In genomic region chr6:16146527-16146955, GRCh38 we compare ENCODE assay signal across 18 cellular contexts. TPM values are rescaled to one million over a fixed set of nuclear protein-coding genes. Genes with fewer than 3 reads are reported as not detected.
DNase-seq lines count a peak whose midpoint lies in the region; ATAC-seq, FAIRE-seq and TF ChIP-seq lines count a peak whose summit lies in the region.
"Had no signal": no experiment of that assay in that cellular context is flagged by ENCODE, and none has a peak within 500 bp of the region (broad histone marks: within the 10 kb centered on the region; RNA-seq: fewer than 3 reads in every experiment).

No MANE protein-coding gene starts in this region.

- H2AFZ ChIP-seq in K562 (ENCODE audit: low read depth, low read length) = no peak overlapping the region

- 70% methylated on average over 8 of the region's 8 CpGs for WGBS in K562 (ENCODE audit: insufficient coverage, low coverage, missing lambda C conversion rate)

- DNase-seq in Daoy (ENCODE audit: low read depth) (peak; percentile 77), NCI-H1694 treated with DMSO at 0.1 percent for 48 hours (lab: John Stamatoyannopoulos, UW) (peak; percentile 93), K562 (ENCODE audit: extremely low read depth in 1 of 4, low spot score in 3 of 4) (no peak), osteocyte (ENCODE audit: extremely low spot score, unreplicated experiment) (peak; percentile 89), EL (no peak), C1 segment of cervical spinal cord (lab: John Stamatoyannopoulos, UW) (no peak), globus pallidus (ENCODE audit: low spot score) (no peak), NCI-H2107 (lab: John Stamatoyannopoulos, UW) (no peak)
- DNase-seq: activated CD4-positive, alpha-beta memory T cell treated with anti-CD3 and anti-CD28 coated beads, Interleukin-2, amount 10 ng/mL, durations not matched to agents 7 days and 5 days; BE2C; effector CD8-positive, alpha-beta T cell; GDM1; KBM-7; NCI-H524; nephron progenitor cell had no signal

- peaks cover 2% of the 10 kb centered on the region for H3K9me1 ChIP-seq in K562 (ENCODE audit: control insufficient read depth, insufficient read depth, low read length)

- peaks cover 33% of the 10 kb centered on the region for H4K20me1 ChIP-seq in K562 (replicated peaks; ENCODE audit: control insufficient read depth, insufficient read depth, low read length)

- no peak for TF ChIP-seq RAD21 in K562 (CRISPR knock-in tag; conservative IDR thresholded peaks at IDR 0.05 in 1 of 2, IDR thresholded peaks at IDR 0.05 in 1 of 2)

- in situ Hi-C loops in K562 (cut with MboI) = no loop called here

- H3K9me3 ChIP-seq in K562 (replicated peaks; ENCODE audit: control insufficient read depth, insufficient read depth, low read depth, low read length) = no peaks in the 10 kb centered on the region
- H3K9me3 ChIP-seq: BE2C had no signal

- H3K4me1 ChIP-seq in K562 (replicated peaks in 1 of 2; ENCODE audit: control insufficient read depth in 2 of 2, insufficient read depth in 2 of 2, low read length in 2 of 2) = peaks cover 0 to 3% of the 10 kb centered on the region in 2 experiments; a peak in 1 of 5 replicates
- H3K4me1 ChIP-seq: BE2C had no signal

- peak overlapping the region; percentile 92 for H3K27ac Mint-ChIP-seq in osteocyte (ENCODE audit: unreplicated experiment)
- H3K27ac Mint-ChIP-seq: activated CD4-positive, alpha-beta memory T cell treated with anti-CD3 and anti-CD28 coated beads, Interleukin-2, amount 10 ng/mL, durations not matched to agents 7 days and 5 days; activated T-helper 2 cell treated with anti-CD3 and anti-CD28 coated beads, Interferon-gamma antibody, Interleukin-2, Interleukin-4, amounts not matched to agents 10 μg/mL and 5 μg/mL and 100 μg/mL, durations not matched to agents 14 hours and 24 hours and 36 hours; nephron progenitor cell; stimulated activated naive CD8-positive, alpha-beta T cell treated with anti-CD3 and anti-CD28 coated beads, Interleukin-15, Interleukin-2, amounts not matched to agents 100 ng/mL and 50 ng/mL, for 24 hours had no signal

- no peak for ATAC-seq in K562

- no peak overlapping the region for H3K27ac ChIP-seq in K562 (ENCODE audit: extremely low read depth, low read depth, low read length)

- peaks cover 68% of the 10 kb centered on the region for H3K79me2 ChIP-seq in K562 (ENCODE audit: control insufficient read depth, insufficient read depth, low read length)

- peaks cover 98% of the 10 kb centered on the region for H3K36me3 ChIP-seq in K562 (ENCODE audit: control insufficient read depth, insufficient read depth, low read length)

- H3K27me3 ChIP-seq in K562 (ENCODE audit: control insufficient read depth in 2 of 2, insufficient read depth in 2 of 2, low read length in 2 of 2) = no peaks in the 10 kb centered on the region
- H3K27me3 ChIP-seq: BE2C had no signal

- CTCF ChIA-PET in K562 (lab: Yijun Ruan, JAX; ENCODE audit: low intra/inter-chr PET ratio) = no interaction called here

- peak overlapping the region; percentile 44 for H3K4me3 Mint-ChIP-seq in osteocyte (ENCODE audit: unreplicated experiment)
- H3K4me3 Mint-ChIP-seq: activated CD4-positive, alpha-beta memory T cell treated with anti-CD3 and anti-CD28 coated beads, Interleukin-2, amount 10 ng/mL, durations not matched to agents 7 days and 5 days; nephron progenitor cell; stimulated activated naive CD8-positive, alpha-beta T cell treated with anti-CD3 and anti-CD28 coated beads, Interleukin-15, Interleukin-2, amounts not matched to agents 100 ng/mL and 50 ng/mL, for 24 hours had no signal

- no peak for TF ChIP-seq POLR2A in K562 (conservative IDR thresholded peaks at IDR 0.05)

- H3K9me3 Mint-ChIP-seq in osteocyte (ENCODE audit: unreplicated experiment) = peaks cover 4% of the 10 kb centered on the region
- H3K9me3 Mint-ChIP-seq: activated CD4-positive, alpha-beta memory T cell treated with anti-CD3 and anti-CD28 coated beads, Interleukin-2, amount 10 ng/mL, durations not matched to agents 7 days and 5 days; activated T-helper 2 cell treated with anti-CD3 and anti-CD28 coated beads, Interferon-gamma antibody, Interleukin-2, Interleukin-4, amounts not matched to agents 10 μg/mL and 5 μg/mL and 100 μg/mL, durations not matched to agents 14 hours and 24 hours and 36 hours; nephron progenitor cell; stimulated activated naive CD8-positive, alpha-beta T cell treated with anti-CD3 and anti-CD28 coated beads, Interleukin-15, Interleukin-2, amounts not matched to agents 100 ng/mL and 50 ng/mL, for 24 hours had no signal

- POLR2A ChIA-PET in K562 (lab: Yijun Ruan, JAX) = interaction anchor here (0.6 to 16.6 kb wide), 12 partner anchors 10 to 1640 kb away, joined by 3 to 168 read pairs (median 6); partner anchors contain the start of gene MYLIP

- TF ChIP-seq EP300 in K562 (IDR thresholded peaks at IDR 0.05; ENCODE audit: low read length) = no peak

- H3K4me1 Mint-ChIP-seq in osteocyte (ENCODE audit: unreplicated experiment) = peaks cover 47% of the 10 kb centered on the region
- H3K4me1 Mint-ChIP-seq: activated CD4-positive, alpha-beta memory T cell treated with anti-CD3 and anti-CD28 coated beads, Interleukin-2, amount 10 ng/mL, durations not matched to agents 7 days and 5 days had no signal

- H3K9ac ChIP-seq in K562 (ENCODE audit: insufficient read depth in 1 of 2, low read depth in 2 of 2, low read length in 2 of 2) = no peak overlapping the region

- BruUV-seq in K562 (replicated peaks; lab: Mats Ljungman, UMichigan) = no TSS peak

- H3K27me3 Mint-ChIP-seq in osteocyte (ENCODE audit: unreplicated experiment) = no peaks in the 10 kb centered on the region
- H3K27me3 Mint-ChIP-seq: activated CD4-positive, alpha-beta memory T cell treated with anti-CD3 and anti-CD28 coated beads, Interleukin-2, amount 10 ng/mL, durations not matched to agents 7 days and 5 days; stimulated activated naive CD8-positive, alpha-beta T cell treated with anti-CD3 and anti-CD28 coated beads, Interleukin-15, Interleukin-2, amounts not matched to agents 100 ng/mL and 50 ng/mL, for 24 hours had no signal

- H3K4me3 ChIP-seq in K562 = no peak overlapping the region

- peaks cover 97% of the 10 kb centered on the region for H3K36me3 Mint-ChIP-seq in osteocyte (ENCODE audit: unreplicated experiment)

- no peak for FAIRE-seq in K562 (lab: Jason Lieb, UNC)
- FAIRE-seq: H1 had no signal

- intact Hi-C loops in K562 (cut with micrococcal nuclease) = no loop called here

- no peak overlapping the region for H3K4me2 ChIP-seq in K562 (ENCODE audit: insufficient read depth, low read length)

- TF ChIP-seq CTCF in K562 (IDR thresholded peaks at IDR 0.05 in 2 of 3, conservative IDR thresholded peaks at IDR 0.05 in 1 of 3; ENCODE audit: insufficient read depth in 2 of 3, low read depth in 1 of 3, low read length in 3 of 3) = no peak
- no peak for TF ChIP-seq CTCF in osteocyte (IDR thresholded peaks at IDR 0.05)

TF ChIP-seq in K562, 482 proteins besides CTCF, POLR2A, EP300 and RAD21:
- no peak for TF ChIP-seq MEIS2 (IDR thresholded peaks at IDR 0.05; ENCODE audit: partially characterized antibody)
- no peak for TF ChIP-seq PHB2 (IDR thresholded peaks at IDR 0.05; ENCODE audit: low read depth)
- no peak for TF ChIP-seq POLR2G (IDR thresholded peaks at IDR 0.05; ENCODE audit: low read depth, low read length)
- TF ChIP-seq PCBP2 (IDR thresholded peaks at IDR 0.05; ENCODE audit: low read depth, low read length, poor library complexity, severe bottlenecking) = no peak
- TF ChIP-seq, protein P1, sequence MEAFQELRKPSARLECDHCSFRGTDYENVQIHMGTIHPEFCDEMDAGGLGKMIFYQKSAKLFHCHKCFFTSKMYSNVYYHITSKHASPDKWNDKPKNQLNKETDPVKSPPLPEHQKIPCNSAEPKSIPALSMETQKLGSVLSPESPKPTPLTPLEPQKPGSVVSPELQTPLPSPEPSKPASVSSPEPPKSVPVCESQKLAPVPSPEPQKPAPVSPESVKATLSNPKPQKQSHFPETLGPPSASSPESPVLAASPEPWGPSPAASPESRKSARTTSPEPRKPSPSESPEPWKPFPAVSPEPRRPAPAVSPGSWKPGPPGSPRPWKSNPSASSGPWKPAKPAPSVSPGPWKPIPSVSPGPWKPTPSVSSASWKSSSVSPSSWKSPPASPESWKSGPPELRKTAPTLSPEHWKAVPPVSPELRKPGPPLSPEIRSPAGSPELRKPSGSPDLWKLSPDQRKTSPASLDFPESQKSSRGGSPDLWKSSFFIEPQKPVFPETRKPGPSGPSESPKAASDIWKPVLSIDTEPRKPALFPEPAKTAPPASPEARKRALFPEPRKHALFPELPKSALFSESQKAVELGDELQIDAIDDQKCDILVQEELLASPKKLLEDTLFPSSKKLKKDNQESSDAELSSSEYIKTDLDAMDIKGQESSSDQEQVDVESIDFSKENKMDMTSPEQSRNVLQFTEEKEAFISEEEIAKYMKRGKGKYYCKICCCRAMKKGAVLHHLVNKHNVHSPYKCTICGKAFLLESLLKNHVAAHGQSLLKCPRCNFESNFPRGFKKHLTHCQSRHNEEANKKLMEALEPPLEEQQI (IDR thresholded peaks at IDR 0.05) = no peak
- peak; percentile 25; the same call in 1 of the 2 replicates for TF ChIP-seq RBFOX2 (IDR thresholded peaks at IDR 0.05; ENCODE audit: low read depth, low read length)
- TF ChIP-seq NFIC (IDR thresholded peaks at IDR 0.05) = peak; percentile 25; the same call in 1 of the 2 replicates

RNA-seq across cellular contexts. Expression of gene MYLIP, which starts 17.7 kb away (rescaled TPM):
- 10.5 and 11.4 TPM in 2 replicates for total RNA-seq in Daoy (2014; rRNA removed; shearing (Covaris generic))
- 54.7 and 71.0 TPM in 2 replicates for total RNA-seq in K562 (2011; cell fraction: chromatin; rRNA removed; ENCODE audit: low replicate concordance)
- 35.4 TPM in 2 replicates for total RNA-seq in K562 (2011; cell fraction: nucleolus; rRNA removed)
- 46.5 and 66.0 TPM in 2 replicates for total RNA-seq in K562 (2011; cell fraction: nucleoplasm; rRNA removed)
- total RNA-seq in K562 (2014; rRNA removed) = 31.1 and 31.5 TPM in 2 replicates
- 27.2 and 29.2 TPM in 2 replicates for total RNA-seq in K562 (2014; rRNA removed; fragmentation: Illumina TruSeq; extraction: Trizol)
- total RNA-seq in K562 (2015; rRNA removed; fragmentation: Illumina TruSeq; extraction: Trizol) = 37.8 and 43.5 TPM in 2 replicates
- 32.5 and 34.4 TPM in 2 replicates for total RNA-seq in K562 (2021)
- 41.9 and 46.1 TPM in 2 replicates for polyA plus RNA-seq in K562 (2011; rRNA removed)
- 21.3 and 30.8 TPM in 2 replicates for polyA plus RNA-seq in K562 (2011; cell fraction: cytosol; rRNA removed)
- polyA plus RNA-seq in K562 (2011; cell fraction: nucleus; rRNA removed) = 66.4 and 72.9 TPM in 2 replicates
- 31.8 and 37.9 TPM in 2 replicates for polyA plus RNA-seq in K562 (2012)
- polyA plus RNA-seq in K562 (2014; fragmentation: Illumina TruSeq; extraction: Trizol) = 27.1 and 29.8 TPM in 2 replicates
- 10 to 100 TPM; 10.8 to 12.9 TPM for polyA plus RNA-seq in K562 (2014; fragmentation: Nextera tagmentation; extraction: Ambion mirVana)
- polyA plus RNA-seq in K562 (2014; rRNA removed) = 33.4 and 37.1 TPM in 2 replicates
- polyA minus RNA-seq in K562 (2011; rRNA and poly(A)+ RNA removed) = 49.0 and 49.4 TPM in 2 replicates
- 22.9 and 24.3 TPM in 2 replicates for polyA minus RNA-seq in K562 (2011; cell fraction: cytosol; rRNA and poly(A)+ RNA removed)
- 36.1 and 55.1 TPM in 2 replicates for polyA minus RNA-seq in K562 (2011; cell fraction: nucleus; rRNA and poly(A)+ RNA removed)
- total RNA-seq in osteocyte = 55.1 and 58.5 TPM in 2 replicates

Comparison
In these comparisons a context has a peak if more than half of its experiments do, and no peak if none do; other contexts are left out.
1. DNase-seq: peak in Daoy (single experiment), NCI-H1694 treated with DMSO at 0.1 percent for 48 hours (single experiment) and osteocyte (single experiment); none in K562 (0 of 4), EL (single experiment), C1 segment of cervical spinal cord (0 of 14), globus pallidus (single experiment) and NCI-H2107 (single experiment).